In the genomic region with DNA sequence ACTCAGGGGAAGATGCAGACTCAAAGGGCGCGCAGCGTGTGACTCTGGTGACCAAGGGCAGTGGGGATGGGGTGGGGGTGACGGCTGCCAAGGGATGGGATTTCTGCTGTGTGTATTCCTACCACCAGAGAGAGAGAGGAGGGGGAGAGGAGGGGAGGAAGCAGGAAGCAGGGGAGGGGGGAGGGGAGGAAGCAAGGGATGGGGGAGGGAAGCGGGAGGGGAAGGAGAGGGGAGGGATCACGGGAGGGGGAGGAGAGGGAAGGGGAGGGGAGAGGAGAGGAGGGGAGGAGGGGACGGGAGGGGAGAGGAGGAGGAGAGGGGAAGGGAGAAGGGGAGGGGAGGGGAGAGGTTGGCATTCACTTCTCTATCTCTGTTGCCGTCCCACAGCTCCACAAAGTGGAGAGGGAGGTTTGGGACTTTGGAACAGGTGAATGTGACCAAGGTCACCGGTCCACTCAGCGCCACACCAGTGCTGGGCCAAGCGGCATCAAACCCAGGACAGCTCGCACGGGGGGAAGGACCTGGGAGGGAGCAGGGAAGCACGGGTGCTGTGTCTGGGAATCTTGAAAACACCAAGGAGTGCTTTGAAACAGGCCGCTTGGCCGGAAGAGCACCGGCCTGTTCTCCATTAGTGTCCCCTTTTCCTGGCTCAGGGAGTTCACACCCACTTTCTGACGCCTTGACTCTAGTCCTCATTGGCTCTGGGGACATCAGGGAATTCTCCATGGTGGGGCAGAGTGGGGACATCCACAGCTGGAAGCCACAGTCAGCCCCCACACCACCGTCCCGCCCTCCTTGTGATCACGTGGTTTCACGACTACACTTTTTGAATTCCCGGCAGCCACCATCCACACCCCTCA, we compare ENCODE assay signal across 19 cellular contexts.
DNase-seq lines count a peak whose midpoint lies in the region; ATAC-seq and TF ChIP-seq lines count a peak whose summit lies in the region.
"Had no signal": no experiment of that assay in that cellular context is flagged by ENCODE, and none has a peak within 500 bp of the region (broad histone marks: within the 10 kb centered on the region; RNA-seq: fewer than 3 reads in every experiment).

No MANE protein-coding gene starts in this region.

- H3K27me3 Mint-ChIP-seq in IgD-negative memory B cell (no peaks in the 10 kb centered on the region), nephron (ENCODE audit: low read depth) (peaks cover 3% of the 10 kb centered on the region)
- H3K27me3 Mint-ChIP-seq: activated CD4-positive, alpha-beta T cell treated with anti-CD3 and anti-CD28 coated beads, Interleukin-2, amount 10 ng/mL, durations not matched to agents 7 days and 5 days had no signal

- POLR2A ChIA-PET in PC-3 (lab: Charles Lee; ENCODE audit: unreplicated experiment) = no interaction called here

- H3K36me3 ChIP-seq in hepatocyte (replicated peaks; ENCODE audit: insufficient read depth, low read depth) (no peaks in the 10 kb centered on the region), PC-3 (ENCODE audit: low read depth, low read length) (no peaks in the 10 kb centered on the region), tibial nerve (no peaks in the 10 kb centered on the region)
- H3K36me3 ChIP-seq: colonic mucosa, upper lobe of right lung had no signal

- H3K27me3 ChIP-seq in hepatocyte (no peaks in the 10 kb centered on the region), PC-3 (ENCODE audit: low read length) (no peaks in the 10 kb centered on the region), tibial nerve (no peaks in the 10 kb centered on the region)
- H3K27me3 ChIP-seq: colonic mucosa, upper lobe of right lung had no signal

- H3K79me2 ChIP-seq in hepatocyte (peaks cover 86% of the 10 kb centered on the region), PC-3 (ENCODE audit: low read length) (peaks cover 28% of the 10 kb centered on the region)

- TF ChIP-seq POLR2A in tibial nerve (IDR thresholded peaks at IDR 0.05) = no peak

- H4K20me1 ChIP-seq in hepatocyte (ENCODE audit: insufficient read depth, poor library complexity, severe bottlenecking) (peaks cover 19% of the 10 kb centered on the region), PC-3 (ENCODE audit: low read length) (no peaks in the 10 kb centered on the region)

- BruUV-seq in PC-3 (replicated peaks; lab: Mats Ljungman, UMichigan) = no TSS peak

- H3K4me1 Mint-ChIP-seq in IgD-negative memory B cell (peaks cover 12 to 46% (median 25%) of the 10 kb centered on the region in 3 donors), nephron (peaks cover 41% of the 10 kb centered on the region)
- H3K4me1 Mint-ChIP-seq: activated CD4-positive, alpha-beta T cell treated with anti-CD3 and anti-CD28 coated beads, Interleukin-2, amount 10 ng/mL, durations not matched to agents 7 days and 5 days; natural killer cell had no signal

- H3K9me3 ChIP-seq in hepatocyte (ENCODE audit: low read depth) = no peaks in the 10 kb centered on the region
- H3K9me3 ChIP-seq in PC-3 (ENCODE audit: low read length) = no peaks in the 10 kb centered on the region
- no peaks in the 10 kb centered on the region for H3K9me3 ChIP-seq in tibial nerve
- H3K9me3 ChIP-seq: A549, colonic mucosa, SK-N-SH, upper lobe of right lung had no signal

- H3K9me3 Mint-ChIP-seq in IgD-negative memory B cell (no peaks in the 10 kb centered on the region), nephron (no peaks in the 10 kb centered on the region)
- H3K9me3 Mint-ChIP-seq: activated CD4-positive, alpha-beta T cell treated with anti-CD3 and anti-CD28 coated beads, Interleukin-2, amount 10 ng/mL, durations not matched to agents 7 days and 5 days; CD8-positive, alpha-beta T cell; natural killer cell had no signal

- peak; percentile 35 for DNase-seq in AG08395 (ENCODE audit: low spot score)
- peak; percentile 43 for DNase-seq in hepatocyte (ENCODE audit: low spot score)
- DNase-seq in OCI-M2 (lab: John Stamatoyannopoulos, UW; ENCODE audit: unreplicated experiment) = no peak
- DNase-seq in PC-3 = no peak
- no peak for DNase-seq in tibial nerve (ENCODE audit: low spot score in 2 of 2)
- DNase-seq in activated naive CD4-positive, alpha-beta T cell (lab: John Stamatoyannopoulos, UW) = no peak
- DNase-seq: activated CD4-positive, alpha-beta T cell treated with anti-CD3 and anti-CD28 coated beads, Interleukin-2, amount 10 ng/mL, durations not matched to agents 7 days and 5 days; CD8-positive, alpha-beta T cell; colonic mucosa; left ventricle myocardium superior; natural killer cell; NCI-H774; stimulated activated CD4-positive, alpha-beta T cell treated with anti-CD3 and anti-CD28 coated beads, Interleukin-12 subunit alpha, Interleukin-12 subunit beta, amount 100 ng/mL, for 4 hours; T1000; upper lobe of right lung had no signal

- H3K36me3 Mint-ChIP-seq in IgD-negative memory B cell = no peaks in the 10 kb centered on the region
- H3K36me3 Mint-ChIP-seq in nephron (ENCODE audit: low read depth) = no peaks in the 10 kb centered on the region
- H3K36me3 Mint-ChIP-seq: CD8-positive, alpha-beta T cell; natural killer cell had no signal

- H3K9ac ChIP-seq in PC-3 (ENCODE audit: low read length) = no peak overlapping the region
- H3K9ac ChIP-seq: SK-N-SH had no signal

- H3K4me1 ChIP-seq in hepatocyte (ENCODE audit: insufficient read depth) (peaks cover 29% of the 10 kb centered on the region), PC-3 (ENCODE audit: insufficient read depth, low read length) (no peaks in the 10 kb centered on the region), tibial nerve (peaks cover 0 to 79% (median 22%) of the 10 kb centered on the region in 4 donors)
- H3K4me1 ChIP-seq: A549, colonic mucosa had no signal

- TF ChIP-seq CTCF in hepatocyte (IDR thresholded peaks at IDR 0.05; ENCODE audit: poor library complexity) (no peak), nephron (IDR thresholded peaks at IDR 0.05; ENCODE audit: unreplicated experiment in 3 of 3) (no peak), PC-3 (conservative IDR thresholded peaks at IDR 0.05; ENCODE audit: low read depth, low read length) (no peak), tibial nerve (IDR thresholded peaks at IDR 0.05) (no peak)

- H3K4me3 ChIP-seq in hepatocyte (no peak overlapping the region), PC-3 (ENCODE audit: low read length) (no peak overlapping the region), tibial nerve (no peak overlapping the region)
- H3K4me3 ChIP-seq: A549, colonic mucosa, upper lobe of right lung had no signal

- peak overlapping the region in 2 of 3 donors; percentile 16 to 79 for H3K27ac Mint-ChIP-seq in IgD-negative memory B cell
- peak overlapping the region in 2 of 3 experiments; percentile 67 to 72 for H3K27ac Mint-ChIP-seq in nephron
- H3K27ac Mint-ChIP-seq: activated CD4-positive, alpha-beta T cell treated with anti-CD3 and anti-CD28 coated beads, Interleukin-2, amount 10 ng/mL, durations not matched to agents 7 days and 5 days; CD8-positive, alpha-beta T cell; natural killer cell had no signal

- H3K4me2 ChIP-seq in hepatocyte = no peak overlapping the region
- H3K4me2 ChIP-seq in PC-3 (ENCODE audit: low read length) = no peak overlapping the region
- H3K4me2 ChIP-seq: A549, SK-N-SH had no signal

- intact Hi-C loops in PC-3 (cut with micrococcal nuclease) = no loop called here

- H3K9me2 ChIP-seq in hepatocyte (replicated peaks; ENCODE audit: insufficient read depth) = no peaks in the 10 kb centered on the region
- no peaks in the 10 kb centered on the region for H3K9me2 ChIP-seq in PC-3 (replicated peaks; ENCODE audit: low read length)
- H3K9me2 ChIP-seq: SK-N-SH had no signal

- CTCF ChIA-PET in PC-3 (lab: Charles Lee) = no interaction called here

- H2AFZ ChIP-seq in hepatocyte = no peak overlapping the region
- no peak overlapping the region for H2AFZ ChIP-seq in PC-3 (ENCODE audit: low read length)

- H3F3A ChIP-seq in PC-3 (ENCODE audit: low read length, unreplicated experiment) = no peaks in the 10 kb centered on the region

- TF ChIP-seq EP300 in tibial nerve (IDR thresholded peaks at IDR 0.05) = no peak

- no peak for ATAC-seq in PC-3
- ATAC-seq: A549; CD8-positive, alpha-beta T cell; left ventricle myocardium superior; upper lobe of right lung had no signal

- H3K27ac ChIP-seq in hepatocyte = peak overlapping the region; percentile 47
- no peak overlapping the region for H3K27ac ChIP-seq in PC-3 (ENCODE audit: low read length)
- H3K27ac ChIP-seq in tibial nerve = peak overlapping the region in 1 of 4 donors; percentile 44
- H3K27ac ChIP-seq: A549, colonic mucosa, upper lobe of right lung had no signal

- WGBS in hepatocyte (ENCODE audit: low lambda C conversion rate, missing lambda C conversion rate) = 51% methylated on average over 13 of the region's 23 CpGs
- 47 to 64% methylated on average over 19 to 21 of the region's 23 CpGs for WGBS in tibial nerve, 2 donors

- H3K4me3 Mint-ChIP-seq in IgD-negative memory B cell = peak overlapping the region in 1 of 4 donors; percentile 28
- H3K4me3 Mint-ChIP-seq in nephron = no peak overlapping the region
- H3K4me3 Mint-ChIP-seq: activated CD4-positive, alpha-beta T cell treated with anti-CD3 and anti-CD28 coated beads, Interleukin-2, amount 10 ng/mL, durations not matched to agents 7 days and 5 days; CD8-positive, alpha-beta T cell; natural killer cell had no signal

Comparison
In these comparisons a context has a peak if more than half of its experiments do, and no peak if none do; other contexts are left out.
1. DNase-seq: peak in AG08395 (single experiment) and hepatocyte (single experiment); none in OCI-M2 (single experiment), PC-3 (single experiment), tibial nerve (0 of 2) and activated naive CD4-positive, alpha-beta T cell (0 of 4).